ENCODE assay signal across 30 cellular contexts in the genomic region with DNA sequence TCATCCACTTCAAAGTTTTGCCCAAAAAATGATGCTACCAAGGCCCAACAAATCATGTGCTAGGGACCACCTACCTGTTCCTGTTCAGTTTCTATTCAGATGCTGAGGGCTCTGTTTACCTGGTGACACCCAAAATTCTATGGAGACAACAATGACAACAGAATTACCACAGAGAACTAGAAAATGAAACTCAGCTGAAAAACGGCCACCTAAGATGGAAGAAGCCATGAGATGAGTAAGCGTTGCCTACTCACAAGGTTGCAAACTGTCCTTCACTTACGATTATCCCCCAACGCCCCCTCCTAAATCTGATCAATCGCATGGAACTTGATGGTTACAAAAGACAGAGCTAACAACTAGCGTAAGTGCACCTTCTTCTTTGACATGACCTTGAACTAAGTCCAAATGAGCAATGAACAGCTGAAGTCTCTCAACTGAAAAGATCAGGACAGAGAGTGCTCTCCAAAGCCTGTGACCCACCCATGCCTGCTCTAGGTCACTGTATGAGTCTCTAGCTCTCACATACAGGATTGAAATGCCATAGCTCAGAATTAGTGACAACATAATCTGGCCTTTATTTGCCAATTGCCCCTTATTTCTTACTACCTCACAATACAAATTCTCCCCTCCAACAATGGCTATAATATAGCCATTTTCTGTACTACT. TPM values are rescaled to one million over a fixed set of nuclear protein-coding genes. Genes with fewer than 3 reads are reported as not detected.
"Had no signal": no experiment of that assay in that cellular context is flagged by ENCODE, and none has a peak within 500 bp of the region (broad histone marks: within the 10 kb centered on the region; RNA-seq: fewer than 3 reads in every experiment).

A gene (minus strand): TSS at position 513 of the 666 bp plus-strand sequence.

- H3K4me3 ChIP-seq: body of pancreas, cardiac muscle cell, esophagus squamous epithelium, gastrocnemius medialis, thoracic aorta had no signal

- H3K4me1 ChIP-seq: body of pancreas, esophagus squamous epithelium, gastrocnemius medialis had no signal

- H3K9me3 Mint-ChIP-seq: activated CD4-positive, alpha-beta memory T cell treated with anti-CD3 and anti-CD28 coated beads for 36 hours; activated naive CD4-positive, alpha-beta T cell treated with anti-CD3 and anti-CD28 coated beads, Interleukin-2, amount 10 ng/mL, durations not matched to agents 7 days and 5 days; endodermal cell; nephron progenitor cell had no signal

- H3K27me3 ChIP-seq: body of pancreas, cardiac muscle cell had no signal

- ATAC-seq: activated CD4-positive, alpha-beta T cell treated with anti-CD3 and anti-CD28 coated beads for 36 hours; body of pancreas; gastrocnemius medialis; left cardiac atrium; T-cell had no signal

- H3K36me3 Mint-ChIP-seq: activated naive CD4-positive, alpha-beta T cell treated with anti-CD3 and anti-CD28 coated beads, Interleukin-2, amount 10 ng/mL, durations not matched to agents 7 days and 5 days; T-cell had no signal

- H3K27ac Mint-ChIP-seq: activated CD4-positive, alpha-beta memory T cell treated with anti-CD3 and anti-CD28 coated beads for 36 hours; activated CD4-positive, alpha-beta T cell treated with anti-CD3 and anti-CD28 coated beads for 36 hours; activated naive CD4-positive, alpha-beta T cell treated with anti-CD3 and anti-CD28 coated beads, Interleukin-2, amount 10 ng/mL, durations not matched to agents 7 days and 5 days; activated T-cell treated with anti-CD3 and anti-CD28 coated beads, Interleukin-2, amount 50 U/mL, for 24 hours; endodermal cell; nephron progenitor cell; progenitor cell of endocrine pancreas; T-cell had no signal

- H3K4me1 Mint-ChIP-seq: nephron progenitor cell had no signal

- H3K4me3 Mint-ChIP-seq: activated CD4-positive, alpha-beta memory T cell treated with anti-CD3 and anti-CD28 coated beads for 36 hours; activated CD4-positive, alpha-beta T cell treated with anti-CD3 and anti-CD28 coated beads for 36 hours; activated naive CD4-positive, alpha-beta T cell treated with anti-CD3 and anti-CD28 coated beads, Interleukin-2, amount 10 ng/mL, durations not matched to agents 7 days and 5 days; activated T-cell treated with anti-CD3 and anti-CD28 coated beads, Interleukin-2, amount 50 U/mL, for 24 hours; endodermal cell; nephron progenitor cell; T-cell had no signal

- DNase-seq: activated CD4-positive, alpha-beta memory T cell treated with anti-CD3 and anti-CD28 coated beads for 36 hours; activated CD4-positive, alpha-beta T cell treated with anti-CD3 and anti-CD28 coated beads for 36 hours; activated effector memory CD4-positive, alpha-beta T cell treated with anti-CD3 and anti-CD28 coated beads, Interleukin-2, amount 50 U/mL, for 16 hours; activated naive CD4-positive, alpha-beta T cell treated with anti-CD3 and anti-CD28 coated beads, Interleukin-2, amount 10 ng/mL, durations not matched to agents 7 days and 5 days; activated T-cell treated with anti-CD3 and anti-CD28 coated beads, Interleukin-2, amount 50 U/mL, for 24 hours; anterior cingulate cortex; body of pancreas; cortex of kidney; endodermal cell; esophagus squamous epithelium; gastrocnemius medialis; head of caudate nucleus; hypothalamus; left cardiac atrium; nephron progenitor cell; retina; stimulated activated CD4-positive, alpha-beta T cell treated with anti-CD3 and anti-CD28 coated beads, Interleukin-2, amount 100 ng/mL, for 48 hours; stimulated activated CD8-positive, alpha-beta memory T cell treated with anti-CD3 and anti-CD28 coated beads, Interleukin-4, amount 100 ng/mL, for 48 hours; stimulated activated naive CD4-positive, alpha-beta T cell; T-cell; T-helper 9 cell had no signal

- H3K36me3 ChIP-seq: cardiac muscle cell, esophagus squamous epithelium, gastrocnemius medialis, thoracic aorta had no signal

- H3K9me3 ChIP-seq: body of pancreas, esophagus squamous epithelium, gastrocnemius medialis, thoracic aorta had no signal

- H3K27ac ChIP-seq: body of pancreas, cardiac muscle cell, esophagus squamous epithelium, gastrocnemius medialis, thoracic aorta had no signal

RNA-seq across cellular contexts. Expression of the gene that starts here (rescaled TPM):
- total RNA-seq: activated CD4-positive, alpha-beta memory T cell treated with anti-CD3 and anti-CD28 coated beads for 36 hours; activated CD4-positive, alpha-beta T cell treated with anti-CD3 and anti-CD28 coated beads for 36 hours; body of pancreas; cardiac muscle cell; cerebellum; endodermal cell; esophagus squamous epithelium; gastrocnemius medialis; left cardiac atrium; liver; mononuclear cell; myocyte; omental fat pad; progenitor cell of endocrine pancreas; T-cell; thoracic aorta; ureter had no signal
- polyA plus RNA-seq: cardiac muscle cell, liver had no signal
